2 cellular contexts compared by ENCODE assay signal in genomic region chr2:16248571-16249105, GRCh38.
TF ChIP-seq lines count a peak whose summit lies in the region.

No MANE protein-coding gene starts in this region.

TF ChIP-seq in GM23338, 12 proteins besides CTCF, POLR2A, EP300 and RAD21:
- TF ChIP-seq REST (IDR thresholded peaks at IDR 0.05; ENCODE audit: unreplicated experiment) = no peak
- no peak for TF ChIP-seq EZH2phosphoT487 (IDR thresholded peaks at IDR 0.05; ENCODE audit: unreplicated experiment)
- no peak for TF ChIP-seq EZH2 (IDR thresholded peaks at IDR 0.05; ENCODE audit: low read depth, unreplicated experiment)
- no peak for TF ChIP-seq ZNF331 (CRISPR knock-in tag; IDR thresholded peaks at IDR 0.05; ENCODE audit: low read depth)
- TF ChIP-seq NANOG (IDR thresholded peaks at IDR 0.05; ENCODE audit: borderline replicate concordance) = no peak
- no peak for TF ChIP-seq ZNF114 (CRISPR knock-in tag; IDR thresholded peaks at IDR 0.05)
- TF ChIP-seq STAT1 (IDR thresholded peaks at IDR 0.05; ENCODE audit: unreplicated experiment) = no peak
- no peak for TF ChIP-seq POLR2AphosphoS5 (IDR thresholded peaks at IDR 0.05; ENCODE audit: low read depth)
- no peak for TF ChIP-seq JUNB (IDR thresholded peaks at IDR 0.05; ENCODE audit: unreplicated experiment)
TF ChIP-seq in GM23338: peak in this region for 0.

TF ChIP-seq in H1, 55 proteins besides CTCF, POLR2A, EP300 and RAD21 (continued from another document):
- TF ChIP-seq USF2 (IDR thresholded peaks at IDR 0.05; ENCODE audit: low read length) = no peak
- no peak for TF ChIP-seq YY1 (IDR thresholded peaks at IDR 0.05; ENCODE audit: low read depth, low read length)
- TF ChIP-seq CBX8 (IDR thresholded peaks at IDR 0.05; ENCODE audit: borderline replicate concordance, low read depth, low read length) = no peak
